16 cellular contexts compared by ENCODE assay signal in genomic region chr17:76202516-76202915, GRCh38. TPM values are rescaled to one million over a fixed set of nuclear protein-coding genes. Genes with fewer than 3 reads are reported as not detected.
DNase-seq lines count a peak whose midpoint lies in the region; ATAC-seq and TF ChIP-seq lines count a peak whose summit lies in the region.
"Had no signal": no experiment of that assay in that cellular context is flagged by ENCODE, and none has a peak within 500 bp of the region (broad histone marks: within the 10 kb centered on the region; RNA-seq: fewer than 3 reads in every experiment).

No MANE protein-coding gene starts in this region.

- no peaks in the 10 kb centered on the region for H3K27me3 Mint-ChIP-seq in activated naive CD4-positive, alpha-beta T cell treated with anti-CD3 and anti-CD28 coated beads, Interleukin-2, amount 50 U/mL, for 24 hours
- H3K27me3 Mint-ChIP-seq in activated CD4-positive, alpha-beta T cell treated with anti-CD3 and anti-CD28 coated beads, Interleukin-2, amount 10 ng/mL, durations not matched to agents 24 days and 14 days: no peaks in the 10 kb centered on the region

- H3K36me3 ChIP-seq in thyroid gland: no peaks in the 10 kb centered on the region
- H3K36me3 ChIP-seq: upper lobe of left lung had no signal

- H3K9me3 ChIP-seq in thyroid gland: no peaks in the 10 kb centered on the region
- H3K9me3 ChIP-seq: upper lobe of left lung had no signal

- TF ChIP-seq POLR2A in thyroid gland (IDR thresholded peaks at IDR 0.05): no peak

- no peak for DNase-seq in activated naive CD4-positive, alpha-beta T cell treated with anti-CD3 and anti-CD28 coated beads, Interleukin-2, amount 50 U/mL, for 72 hours (ENCODE audit: low spot score in 2 of 2)
- peak; percentile 8 for DNase-seq in NCI-H345 treated with DMSO at 0.1 percent for 48 hours (lab: John Stamatoyannopoulos, UW; ENCODE audit: unreplicated experiment)
- peak; percentile 7 for DNase-seq in dermis blood vessel endothelial cell
- no peak for DNase-seq in CD1c-positive myeloid dendritic cell (ENCODE audit: extremely low spot score)
- DNase-seq in thyroid gland: no peak
- DNase-seq in activated CD4-positive, alpha-beta T cell treated with anti-CD3 and anti-CD28 coated beads, Interleukin-2, amount 10 ng/mL, durations not matched to agents 24 days and 14 days: no peak
- DNase-seq: activated CD4-positive, alpha-beta T cell treated with anti-CD3 and anti-CD28 coated beads for 48 hours; left ventricle myocardium superior; natural killer cell; NCI-H2171; PC-3; stimulated activated CD4-positive, alpha-beta T cell treated with anti-CD3 and anti-CD28 coated beads, Interleukin-4, amount 100 ng/mL, for 1 hour; upper lobe of left lung had no signal

- ATAC-seq in activated naive CD4-positive, alpha-beta T cell treated with anti-CD3 and anti-CD28 coated beads, Interleukin-2, amount 50 U/mL, for 72 hours: no peak
- ATAC-seq in HG03439 (IDR thresholded peaks at IDR 0.05; ENCODE audit: unreplicated experiment): no peak
- ATAC-seq: left ventricle myocardium superior, natural killer cell, PC-3 had no signal

- peaks cover 71% of the 10 kb centered on the region for H3K4me1 Mint-ChIP-seq in activated naive CD4-positive, alpha-beta T cell treated with anti-CD3 and anti-CD28 coated beads, Interleukin-2, amount 50 U/mL, for 24 hours
- peaks cover 53% of the 10 kb centered on the region for H3K4me1 Mint-ChIP-seq in activated CD4-positive, alpha-beta T cell treated with anti-CD3 and anti-CD28 coated beads, Interleukin-2, amount 10 ng/mL, durations not matched to agents 24 days and 14 days
- H3K4me1 Mint-ChIP-seq: natural killer cell had no signal

- peaks cover 7 to 10% of the 10 kb centered on the region in 2 donors for H3K4me1 ChIP-seq in thyroid gland
- H3K4me1 ChIP-seq: upper lobe of left lung had no signal

- H3K4me3 Mint-ChIP-seq in activated naive CD4-positive, alpha-beta T cell treated with anti-CD3 and anti-CD28 coated beads, Interleukin-2, amount 50 U/mL, for 24 hours: no peak overlapping the region
- H3K4me3 Mint-ChIP-seq in activated CD4-positive, alpha-beta T cell treated with anti-CD3 and anti-CD28 coated beads, Interleukin-2, amount 10 ng/mL, durations not matched to agents 24 days and 14 days: no peak overlapping the region
- H3K4me3 Mint-ChIP-seq: natural killer cell; T-helper 1 cell treated with Interleukin-12 subunit alpha and Interleukin-12 subunit beta and Interleukin-4 antibody, amounts not matched to agents 30 μg/mL and 1 μg/mL, for 36 hours had no signal

- peaks cover 16% of the 10 kb centered on the region for H3K36me3 Mint-ChIP-seq in activated naive CD4-positive, alpha-beta T cell treated with anti-CD3 and anti-CD28 coated beads, Interleukin-2, amount 50 U/mL, for 24 hours
- peaks cover 18 to 38% of the 10 kb centered on the region in 2 donors for H3K36me3 Mint-ChIP-seq in activated naive CD4-positive, alpha-beta T cell treated with anti-CD3 and anti-CD28 coated beads, Interleukin-2, amount 50 U/mL, for 72 hours
- peaks cover 59% of the 10 kb centered on the region for H3K36me3 Mint-ChIP-seq in activated CD4-positive, alpha-beta T cell treated with anti-CD3 and anti-CD28 coated beads, Interleukin-2, amount 10 ng/mL, durations not matched to agents 24 days and 14 days (ENCODE audit: low read depth)
- H3K36me3 Mint-ChIP-seq: natural killer cell had no signal

- H3K9me3 Mint-ChIP-seq in activated naive CD4-positive, alpha-beta T cell treated with anti-CD3 and anti-CD28 coated beads, Interleukin-2, amount 50 U/mL, for 24 hours: no peaks in the 10 kb centered on the region
- H3K9me3 Mint-ChIP-seq in activated naive CD4-positive, alpha-beta T cell treated with anti-CD3 and anti-CD28 coated beads, Interleukin-2, amount 50 U/mL, for 72 hours: no peaks in the 10 kb centered on the region
- no peaks in the 10 kb centered on the region for H3K9me3 Mint-ChIP-seq in activated CD4-positive, alpha-beta T cell treated with anti-CD3 and anti-CD28 coated beads, Interleukin-2, amount 10 ng/mL, durations not matched to agents 24 days and 14 days
- H3K9me3 Mint-ChIP-seq: natural killer cell; T-helper 1 cell treated with Interleukin-12 subunit alpha and Interleukin-12 subunit beta and Interleukin-4 antibody, amounts not matched to agents 30 μg/mL and 1 μg/mL, for 36 hours had no signal

- intact Hi-C loops in thyroid gland (cut with DNase I): no loop called here
- intact Hi-C loops in activated CD4-positive, alpha-beta T cell treated with anti-CD3 and anti-CD28 coated beads, Interleukin-2, amount 10 ng/mL, durations not matched to agents 24 days and 14 days (cut with micrococcal nuclease): no loop called here

- no peak overlapping the region for H3K27ac ChIP-seq in thyroid gland
- H3K27ac ChIP-seq: upper lobe of left lung had no signal

- H3K27me3 ChIP-seq in thyroid gland: no peaks in the 10 kb centered on the region
- H3K27me3 ChIP-seq: upper lobe of left lung had no signal

- peak overlapping the region; percentile 3 for H3K27ac Mint-ChIP-seq in activated naive CD4-positive, alpha-beta T cell treated with anti-CD3 and anti-CD28 coated beads, Interleukin-2, amount 50 U/mL, for 24 hours
- no peak overlapping the region for H3K27ac Mint-ChIP-seq in activated naive CD4-positive, alpha-beta T cell treated with anti-CD3 and anti-CD28 coated beads, Interleukin-2, amount 50 U/mL, for 72 hours
- no peak overlapping the region for H3K27ac Mint-ChIP-seq in activated CD4-positive, alpha-beta T cell treated with anti-CD3 and anti-CD28 coated beads, Interleukin-2, amount 10 ng/mL, durations not matched to agents 24 days and 14 days
- H3K27ac Mint-ChIP-seq: natural killer cell; T-helper 1 cell treated with Interleukin-12 subunit alpha and Interleukin-12 subunit beta and Interleukin-4 antibody, amounts not matched to agents 30 μg/mL and 1 μg/mL, for 36 hours had no signal

- WGBS in thyroid gland, 2 donors: 58 to 62% methylated on average over 3 of the region's 3 CpGs

- no peak for TF ChIP-seq CTCF in thyroid gland (IDR thresholded peaks at IDR 0.05)

- H3K4me3 ChIP-seq in thyroid gland (replicated peaks in 1 of 3): no peak overlapping the region
- H3K4me3 ChIP-seq: upper lobe of left lung had no signal

RNA-seq across cellular contexts. Expression of gene RNF157, which starts 37.8 kb away (rescaled TPM):
- total RNA-seq in activated naive CD4-positive, alpha-beta T cell treated with anti-CD3 and anti-CD28 coated beads, Interleukin-2, amount 50 U/mL, for 72 hours: 10 to 100 TPM; 22.0 to 35.1 TPM
- total RNA-seq in dermis blood vessel endothelial cell (0.34 and 0.74 TPM in 2 replicates), thyroid gland (1 to 10 TPM; 1.7 to 6.6 (median 4.7) TPM)
- total RNA-seq in activated CD4-positive, alpha-beta T cell treated with anti-CD3 and anti-CD28 coated beads, Interleukin-2, amount 10 ng/mL, durations not matched to agents 24 days and 14 days: 35.0 and 42.4 TPM in 2 replicates

Comparison
In these comparisons a context has a peak if more than half of its experiments do, and no peak if none do; other contexts are left out.
1. DNase-seq: peak in NCI-H345 treated with DMSO at 0.1 percent for 48 hours (single experiment) and dermis blood vessel endothelial cell (single experiment); none in activated naive CD4-positive, alpha-beta T cell treated with anti-CD3 and anti-CD28 coated beads, Interleukin-2, amount 50 U/mL, for 72 hours (0 of 2), CD1c-positive myeloid dendritic cell (single experiment), thyroid gland (0 of 2) and activated CD4-positive, alpha-beta T cell treated with anti-CD3 and anti-CD28 coated beads, Interleukin-2, amount 10 ng/mL, durations not matched to agents 24 days and 14 days (single experiment).